24 cellular contexts compared by ENCODE assay signal in genomic region chr10:111100198-111100597, GRCh38. TPM values are rescaled to one million over a fixed set of nuclear protein-coding genes. Genes with fewer than 3 reads are reported as not detected.
A peak's percentile ranks its signal among the peaks of the same experiment; 100 is the strongest.
DNase-seq lines count a peak whose midpoint lies in the region; ATAC-seq, FAIRE-seq and TF ChIP-seq lines count a peak whose summit lies in the region.
"Had no signal": no experiment of that assay in that cellular context is flagged by ENCODE, and none has a peak within 500 bp of the region (broad histone marks: within the 10 kb centered on the region; RNA-seq: fewer than 3 reads in every experiment).

No MANE protein-coding gene starts in this region.

- H2AK5ac ChIP-seq in H1 (ENCODE audit: low read depth, low read length) = no peak overlapping the region

- no peak overlapping the region; the same call in 1 of the 2 replicates for H2BK15ac ChIP-seq in H1 (ENCODE audit: low read length)

- H3K36me3 Mint-ChIP-seq in GM23338 (ENCODE audit: low read depth) = no peaks in the 10 kb centered on the region

- no peak for ATAC-seq in GM23338
- ATAC-seq in mucosa of descending colon = peak; percentile 85
- ATAC-seq in GM18502 (IDR thresholded peaks at IDR 0.05; ENCODE audit: poor library complexity, unreplicated experiment) = no peak

- no peak overlapping the region for H2BK20ac ChIP-seq in H1 (ENCODE audit: low read length)

- H3F3A ChIP-seq in GM23338 (replicated peaks; ENCODE audit: low read depth) = no peaks in the 10 kb centered on the region

- H3K27ac ChIP-seq in GM23338 (ENCODE audit: low read depth) (no peak overlapping the region), H1 (ENCODE audit: low read depth, low read length) (no peak overlapping the region), small intestine (ENCODE audit: low read depth in 1 of 2, low read length in 1 of 2) (peak overlapping the region in 1 of 2 donors; percentile 81)
- H3K27ac ChIP-seq: BLaER1 treated with 17β-estradiol and CSF1 and Interleukin-3, amounts not matched to agents 10 nM and 100 nM; HL-60 had no signal

- H3K9me3 ChIP-seq in H1 (ENCODE audit: insufficient read depth in 2 of 2, low read depth in 1 of 2, low read length in 1 of 2) (no peaks in the 10 kb centered on the region; a peak in 1 of 4 replicates), mucosa of descending colon (no peaks in the 10 kb centered on the region), small intestine (ENCODE audit: control insufficient read depth, low read depth) (no peaks in the 10 kb centered on the region)
- H3K9me3 ChIP-seq: BLaER1 treated with 17β-estradiol and CSF1 and Interleukin-3, amounts not matched to agents 10 nM and 100 nM; Caco-2 had no signal

- H2AFZ ChIP-seq in GM23338 = 0 out of 2 replicates have a peak overlapping the region, but pooled peaks have one; percentile 56
- 0 out of 2 replicates have a peak overlapping the region, but pooled peaks have one; percentile 31 for H2AFZ ChIP-seq in H1 (ENCODE audit: low read length)

- peaks cover 6% of the 10 kb centered on the region for H3K27me3 Mint-ChIP-seq in GM23338 (ENCODE audit: insufficient read depth, low read depth, poor library complexity)

- no peak for TF ChIP-seq EP300 in H1 (IDR thresholded peaks at IDR 0.05; ENCODE audit: borderline replicate concordance in 1 of 2, low read depth in 2 of 2, low read length in 2 of 2)

- TF ChIP-seq RAD21 in H1 (IDR thresholded peaks at IDR 0.05 in 1 of 2, conservative IDR thresholded peaks at IDR 0.05 in 1 of 2; ENCODE audit: low read depth in 2 of 2, low read length in 2 of 2) = no peak

- H3K4me2 ChIP-seq in GM23338 (no peak overlapping the region), H1 (ENCODE audit: insufficient read depth in 1 of 2, low read depth in 2 of 2, low read length in 2 of 2) (no peak overlapping the region)
- H3K4me2 ChIP-seq: BLaER1 treated with 17β-estradiol and CSF1 and Interleukin-3, amounts not matched to agents 10 nM and 100 nM had no signal

- H4K20me1 ChIP-seq in GM23338 (replicated peaks; ENCODE audit: insufficient read depth) = no peaks in the 10 kb centered on the region
- H4K20me1 ChIP-seq in H1 (replicated peaks in 1 of 2; ENCODE audit: control insufficient read depth in 1 of 2, insufficient read depth in 2 of 2, low read length in 2 of 2) = no peaks in the 10 kb centered on the region
- H4K20me1 ChIP-seq: BLaER1 treated with 17β-estradiol and CSF1 and Interleukin-3, amounts not matched to agents 10 nM and 100 nM had no signal

- H3K27me3 ChIP-seq in GM23338 (ENCODE audit: insufficient read depth) (no peaks in the 10 kb centered on the region), H1 (replicated peaks in 1 of 4; ENCODE audit: control insufficient read depth in 3 of 4, extremely low read depth in 1 of 4, insufficient read depth in 3 of 4, low read length in 3 of 4) (no peaks in the 10 kb centered on the region), small intestine (ENCODE audit: control insufficient read depth in 2 of 2, insufficient read depth in 2 of 2, low read length in 2 of 2) (no peaks in the 10 kb centered on the region)
- H3K27me3 ChIP-seq: BLaER1 treated with 17β-estradiol and CSF1 and Interleukin-3, amounts not matched to agents 10 nM and 100 nM had no signal

- WGBS in H1 (ENCODE audit: extremely low coverage in 1 of 2, insufficient coverage in 1 of 2, insufficient read length in 1 of 2, insufficient replicate concordance in 2 of 2, low coverage in 1 of 2, low lambda C conversion rate in 2 of 2, missing lambda C conversion rate in 1 of 2), 2 experiments = 86% methylated on average over 5 of the region's 5 CpGs; no CpG with 5 or more reads in 1 of the 2 experiments
- WGBS in small intestine, 3 donors = 7 to 47% (median 24%) methylated on average over 5 of the region's 5 CpGs

- no peak overlapping the region for H3K23ac ChIP-seq in H1 (ENCODE audit: insufficient read length)

- H4K8ac ChIP-seq in H1 (ENCODE audit: extremely low read depth, insufficient read depth, low read length) = no peak overlapping the region

- H3K4me1 ChIP-seq in GM23338 (ENCODE audit: insufficient read depth) (no peaks in the 10 kb centered on the region; the same call in 1 of the 2 replicates), H1 (replicated peaks in 1 of 4; ENCODE audit: control insufficient read depth in 3 of 4, insufficient read depth in 4 of 4, low read length in 3 of 4) (no peaks in the 10 kb centered on the region), mucosa of descending colon (ENCODE audit: low read depth) (peaks cover 39% of the 10 kb centered on the region), small intestine (ENCODE audit: control insufficient read depth in 2 of 2, insufficient read depth in 1 of 2, low read depth in 1 of 2, low read length in 1 of 2) (peaks cover 3 to 6% of the 10 kb centered on the region in 2 donors)
- H3K4me1 ChIP-seq: BLaER1 treated with 17β-estradiol and CSF1 and Interleukin-3, amounts not matched to agents 10 nM and 100 nM; Caco-2 had no signal

- H4K5ac ChIP-seq in H1 (ENCODE audit: insufficient read length, low read depth, low read length) = no peak overlapping the region

- peaks cover 11% of the 10 kb centered on the region for H3K9me2 ChIP-seq in GM23338 (ENCODE audit: insufficient read depth)

- TF ChIP-seq POLR2A in H1 (IDR thresholded peaks at IDR 0.05; ENCODE audit: control extremely low read depth in 1 of 2, low read depth in 2 of 2, low read length in 2 of 2) = no peak

- no peak overlapping the region for H3K27ac Mint-ChIP-seq in GM23338
- H3K27ac Mint-ChIP-seq: B cell; CD4-positive, alpha-beta T cell had no signal

- DNase-seq in GM23338 (ENCODE audit: low spot score) (no peak), H1 (ENCODE audit: low read depth in 1 of 2, low spot score in 2 of 2) (no peak), mucosa of descending colon (peak; percentile 55 to 61 (median 58)), small intestine (peak; percentile 88), NCI-H524 (lab: John Stamatoyannopoulos, UW) (no peak), AML-193 (lab: John Stamatoyannopoulos, UW) (no peak), RKO (ENCODE audit: low spot score) (no peak)
- DNase-seq: 8988T; Caco-2; CD4-positive, alpha-beta T cell; DMS79; GDM1; HCEC 1CT had no signal

- no peak overlapping the region for H4K91ac ChIP-seq in H1 (replicated peaks; ENCODE audit: insufficient read length, low read length)

- H3K4me3 ChIP-seq in GM23338 = no peak overlapping the region
- no peak overlapping the region for H3K4me3 ChIP-seq in H1 (ENCODE audit: extremely low read depth in 1 of 4, insufficient read depth in 2 of 4, low read depth in 3 of 4, low read length in 4 of 4)
- no peak overlapping the region for H3K4me3 ChIP-seq in mucosa of descending colon
- H3K4me3 ChIP-seq in small intestine (ENCODE audit: low read depth in 1 of 2, low read length in 2 of 2) = no peak overlapping the region
- H3K4me3 ChIP-seq: BLaER1 treated with 17β-estradiol and CSF1 and Interleukin-3, amounts not matched to agents 10 nM and 100 nM had no signal

- no peak overlapping the region for H3K18ac ChIP-seq in H1 (ENCODE audit: extremely low read depth, low read length)

- no peak overlapping the region for H2BK5ac ChIP-seq in H1 (ENCODE audit: low read depth, low read length)

- no peaks in the 10 kb centered on the region for H3K4me1 Mint-ChIP-seq in GM23338
- H3K4me1 Mint-ChIP-seq: B cell had no signal

- no peak overlapping the region for H3K56ac ChIP-seq in H1 (replicated peaks; ENCODE audit: insufficient read length, low read depth, low read length)

- H3K4me3 Mint-ChIP-seq in GM23338 = no peak overlapping the region
- H3K4me3 Mint-ChIP-seq: B cell; CD4-positive, alpha-beta T cell had no signal

- H3K36me3 ChIP-seq in GM23338 (ENCODE audit: insufficient read depth) (no peaks in the 10 kb centered on the region), H1 (ENCODE audit: control insufficient read depth in 2 of 4, insufficient read depth in 4 of 4, low read length in 3 of 4) (no peaks in the 10 kb centered on the region), mucosa of descending colon (ENCODE audit: low read depth) (no peaks in the 10 kb centered on the region), small intestine (ENCODE audit: control insufficient read depth in 2 of 2, insufficient read depth in 2 of 2, low read length in 2 of 2) (no peaks in the 10 kb centered on the region)
- H3K36me3 ChIP-seq: BLaER1 treated with 17β-estradiol and CSF1 and Interleukin-3, amounts not matched to agents 10 nM and 100 nM had no signal

- no peak for FAIRE-seq in H1 (lab: Jason Lieb, UNC)
- no peak for FAIRE-seq in small intestine (lab: Jason Lieb, UNC)
- FAIRE-seq: D721Med, GM12892, GM19239, H54 had no signal

- H3K79me1 ChIP-seq in H1 (ENCODE audit: low read depth, low read length) = no peaks in the 10 kb centered on the region

- H2BK120ac ChIP-seq in H1 (replicated peaks; ENCODE audit: low read depth, low read length) = no peak overlapping the region

- CTCF ChIA-PET in H1 (lab: Charles Lee; ENCODE audit: partially characterized antibody) = interaction anchor here (1.1 to 11.3 kb wide), 3 partner anchors 20 to 182 kb away, joined by 3 to 83 read pairs (median 4); partner anchors contain the start of gene ADRA2A

- TF ChIP-seq CTCF in GM23338 (conservative IDR thresholded peaks at IDR 0.05; ENCODE audit: low read depth in 2 of 2) = no peak
- TF ChIP-seq CTCF in H1 (IDR thresholded peaks at IDR 0.05; ENCODE audit: control extremely low read depth in 1 of 3, insufficient read depth in 1 of 3, low read depth in 1 of 3, low read length in 3 of 3) = no peak
- TF ChIP-seq CTCF in mucosa of descending colon (IDR thresholded peaks at IDR 0.05) = no peak

- H3K9me3 Mint-ChIP-seq in GM23338 = peaks cover 3% of the 10 kb centered on the region; the same call in 1 of the 3 replicates
- H3K9me3 Mint-ChIP-seq: CD4-positive, alpha-beta T cell had no signal

- H3K9ac ChIP-seq in H1 (replicated peaks in 1 of 4; ENCODE audit: extremely low read depth in 1 of 4, low read depth in 3 of 4, low read length in 3 of 4) = no peak overlapping the region
- H3K9ac ChIP-seq: BLaER1 treated with 17β-estradiol and CSF1 and Interleukin-3, amounts not matched to agents 10 nM and 100 nM had no signal

- H3K23me2 ChIP-seq in H1 (ENCODE audit: low read depth, low read length) = no peaks in the 10 kb centered on the region

- no peak overlapping the region for H2BK12ac ChIP-seq in H1 (ENCODE audit: low read depth, low read length)

- POLR2A ChIA-PET in H1 (lab: Charles Lee; ENCODE audit: partially characterized antibody) = no interaction called here

- no peak overlapping the region for H3K14ac ChIP-seq in H1 (ENCODE audit: insufficient read length)

- H3K4ac ChIP-seq in H1 (replicated peaks; ENCODE audit: insufficient read length, low read depth, low read length) = no peak overlapping the region

- no peaks in the 10 kb centered on the region for H3K79me2 ChIP-seq in GM23338 (replicated peaks; ENCODE audit: insufficient read depth)
- no peaks in the 10 kb centered on the region for H3K79me2 ChIP-seq in H1 (ENCODE audit: control insufficient read depth in 1 of 2, insufficient read depth in 2 of 2, low read length in 2 of 2)

- intact Hi-C loops in mucosa of descending colon (cut with DNase I, micrococcal nuclease) = no loop called here

RNA-seq across cellular contexts. Expression of gene ADRA2A, which starts 23.4 kb away (rescaled TPM):
- 1.8 and 2.5 TPM in 2 replicates for total RNA-seq in GM23338 (2014; rRNA removed; shearing (Covaris generic))
- 0.60 and 0.61 TPM in 2 replicates for polyA plus RNA-seq in GM23338 (2016; fragmentation: Nextera tagmentation; extraction: Ambion mirVana)
- 5.9 and 7.3 TPM in 2 replicates for total RNA-seq in H1 (2021; fragmentation: NEBNext Ultra II Directional; extraction: Animal tissue kit (Norgen Biotek cat#: 25700))
- 6.2 and 7.6 TPM in 2 replicates for polyA plus RNA-seq in H1 (2011; rRNA removed)
- polyA plus RNA-seq in H1 (2011; cell fraction: cytosol; rRNA removed) = 3.6 TPM
- 4.1 TPM for polyA plus RNA-seq in H1 (2011; cell fraction: nucleus; rRNA removed)
- 3.0 to 5.4 TPM (median 4.6 TPM) in 4 replicates for polyA plus RNA-seq in H1 (2012, experiment 1 of 2)
- polyA plus RNA-seq in H1 (2012, experiment 2 of 2) = 4.8 TPM
- 1.8 TPM for polyA plus RNA-seq in H1 (2013, experiment 1 of 2)
- polyA plus RNA-seq in H1 (2013, experiment 2 of 2) = 1.4 TPM
- 3.2 and 4.5 TPM in 2 replicates for polyA minus RNA-seq in H1 (2011; rRNA and poly(A)+ RNA removed)
- polyA minus RNA-seq in H1 (2011; cell fraction: cytosol; rRNA and poly(A)+ RNA removed) = 5.2 TPM
- 6.1 TPM for polyA minus RNA-seq in H1 (2011; cell fraction: nucleus; rRNA and poly(A)+ RNA removed)
- total RNA-seq in mucosa of descending colon = 10 to 100 TPM; 10.9 to 16.2 (median 12.8) TPM
- polyA plus RNA-seq in small intestine = 10 to 100 TPM in 1 of 3 donors, 1 to 10 TPM in 2; 1.1 to 19.3 (median 1.6) TPM
- total RNA-seq: A673, B cell, Daoy had no signal
- polyA plus RNA-seq: AG04450 had no signal

Comparison
In these comparisons a context has a peak if more than half of its experiments do, and no peak if none do; other contexts are left out.
1. DNase-seq: peak in mucosa of descending colon (3 of 3) and small intestine (single experiment); none in GM23338 (single experiment), H1 (0 of 2), NCI-H524 (0 of 2), AML-193 (0 of 2) and RKO (single experiment).